Comparison of ENCODE assay signal across 37 cellular contexts in the genomic region with DNA sequence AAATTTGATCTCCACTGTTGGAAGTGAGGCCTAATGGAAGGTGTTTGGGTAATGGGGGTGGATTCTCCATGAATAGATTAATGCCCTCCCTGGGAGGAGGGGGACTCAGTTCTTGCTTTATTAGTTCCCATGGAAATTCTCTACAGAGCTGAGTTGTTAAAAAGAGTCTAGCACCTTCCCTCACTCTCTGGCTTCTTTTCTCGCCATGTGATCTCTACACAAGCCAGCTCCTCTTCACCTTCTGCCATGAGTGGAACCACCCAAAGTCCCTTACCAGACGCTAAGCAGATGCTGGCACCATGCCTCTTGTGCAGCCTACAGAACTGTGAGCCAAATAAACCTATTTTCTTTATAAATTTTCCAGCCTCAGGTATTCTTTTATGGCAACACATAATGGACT.
"Had no signal": no experiment of that assay in that cellular context is flagged by ENCODE, and none has a peak within 500 bp of the region (broad histone marks: within the 10 kb centered on the region; RNA-seq: fewer than 3 reads in every experiment).

No MANE protein-coding gene starts in this region.

- H3K36me3 Mint-ChIP-seq: activated CD4-positive, alpha-beta memory T cell treated with anti-CD3 and anti-CD28 coated beads for 36 hours; activated naive CD4-positive, alpha-beta T cell treated with anti-CD3 and anti-CD28 coated beads, Interleukin-2, amount 50 U/mL, for 72 hours; activated naive CD8-positive, alpha-beta T cell treated with anti-CD3 and anti-CD28 coated beads for 36 hours had no signal

- ATAC-seq: activated CD8-positive, alpha-beta T cell treated with anti-CD3 and anti-CD28 coated beads for 36 hours; activated naive CD4-positive, alpha-beta T cell treated with anti-CD3 and anti-CD28 coated beads, Interleukin-2, amount 50 U/mL, for 72 hours; activated T-cell treated with anti-CD3 and anti-CD28 coated beads, Interleukin-2, amount 50 U/mL, for 4 hours; activated T-cell treated with anti-CD3 and anti-CD28 coated beads, Interleukin-2, amount 50 U/mL, for 72 hours; activated T-helper 17 cell treated with anti-CD3 and anti-CD28 coated beads, Interleukin-2, amount 50 U/mL, for 72 hours; body of pancreas had no signal

- H3K9me3 ChIP-seq: adrenal gland, body of pancreas had no signal

- H3K36me3 ChIP-seq: adrenal gland, brain microvascular endothelial cell, cardiac muscle cell had no signal

- H3K4me1 ChIP-seq: adrenal gland, body of pancreas had no signal

- H3K4me3 Mint-ChIP-seq: activated B cell treated with CpG ODN at 0.5 μM for 24 hours; activated CD4-positive, alpha-beta memory T cell treated with anti-CD3 and anti-CD28 coated beads for 36 hours; activated CD4-positive, alpha-beta T cell treated with anti-CD3 and anti-CD28 coated beads, Interleukin-2, amount 10 ng/mL, durations not matched to agents 24 days and 14 days; activated CD8-positive, alpha-beta T cell treated with anti-CD3 and anti-CD28 coated beads for 36 hours; activated naive CD4-positive, alpha-beta T cell treated with anti-CD3 and anti-CD28 coated beads for 36 hours; activated naive CD8-positive, alpha-beta T cell treated with anti-CD3 and anti-CD28 coated beads for 36 hours; activated T-cell treated with anti-CD3 and anti-CD28 coated beads, Interleukin-2, amount 50 U/mL, for 4 hours; activated T-cell treated with anti-CD3 and anti-CD28 coated beads, Interleukin-2, amount 50 U/mL, for 72 hours; activated T-helper 1 cell treated with anti-CD3 and anti-CD28 coated beads, Interleukin-12 subunit alpha, Interleukin-12 subunit beta, Interleukin-2, Interleukin-4 antibody, amounts not matched to agents 30 ng/mL and 10 ng/mL and 1 ng/mL, durations not matched to agents 14 hours and 24 hours and 36 hours; activated T-helper 17 cell treated with anti-CD3 and anti-CD28 coated beads, Interleukin-2, amount 50 U/mL, for 72 hours; central memory CD8-positive, alpha-beta T cell; T-helper 1 cell treated with Interleukin-12 subunit alpha and Interleukin-12 subunit beta and Interleukin-4 antibody, amounts not matched to agents 30 μg/mL and 1 μg/mL, for 36 hours; T-helper 2 cell treated with Interferon-gamma antibody and Interleukin-4, amounts not matched to agents 5 μg/mL and 100 μg/mL, for 36 hours had no signal

- H3K27ac Mint-ChIP-seq: activated B cell treated with CpG ODN at 0.5 μM for 24 hours; activated CD4-positive, alpha-beta memory T cell treated with anti-CD3 and anti-CD28 coated beads for 36 hours; activated CD4-positive, alpha-beta T cell treated with anti-CD3 and anti-CD28 coated beads, Interleukin-2, amount 10 ng/mL, durations not matched to agents 24 days and 14 days; activated CD8-positive, alpha-beta T cell treated with anti-CD3 and anti-CD28 coated beads for 36 hours; activated naive CD4-positive, alpha-beta T cell treated with anti-CD3 and anti-CD28 coated beads for 36 hours; activated naive CD4-positive, alpha-beta T cell treated with anti-CD3 and anti-CD28 coated beads, Interleukin-2, amount 50 U/mL, for 72 hours; activated naive CD8-positive, alpha-beta T cell treated with anti-CD3 and anti-CD28 coated beads for 36 hours; activated T-cell treated with anti-CD3 and anti-CD28 coated beads, Interleukin-2, amount 50 U/mL, for 72 hours; activated T-helper 1 cell treated with anti-CD3 and anti-CD28 coated beads, Interleukin-12 subunit alpha, Interleukin-12 subunit beta, Interleukin-2, Interleukin-4 antibody, amounts not matched to agents 30 ng/mL and 10 ng/mL and 1 ng/mL, durations not matched to agents 14 hours and 24 hours and 36 hours; activated T-helper 17 cell treated with anti-CD3 and anti-CD28 coated beads, Interleukin-2, amount 50 U/mL, for 72 hours; T-helper 1 cell treated with Interleukin-12 subunit alpha and Interleukin-12 subunit beta and Interleukin-4 antibody, amounts not matched to agents 30 μg/mL and 1 μg/mL, for 36 hours; T-helper 2 cell treated with Interferon-gamma antibody and Interleukin-4, amounts not matched to agents 5 μg/mL and 100 μg/mL, for 36 hours had no signal

- H3K27me3 ChIP-seq: adrenal gland, body of pancreas, brain microvascular endothelial cell, cardiac muscle cell had no signal

- H3K4me3 ChIP-seq: adrenal gland, body of pancreas, cardiac muscle cell had no signal

- H3K27ac ChIP-seq: adrenal gland, body of pancreas, brain microvascular endothelial cell, cardiac muscle cell, VCaP had no signal

- H3K27me3 Mint-ChIP-seq: activated B cell treated with CpG ODN at 0.5 μM for 24 hours; activated CD4-positive, alpha-beta memory T cell treated with anti-CD3 and anti-CD28 coated beads for 36 hours; activated CD4-positive, alpha-beta T cell treated with anti-CD3 and anti-CD28 coated beads, Interleukin-2, amount 10 ng/mL, durations not matched to agents 24 days and 14 days; activated CD8-positive, alpha-beta T cell treated with anti-CD3 and anti-CD28 coated beads for 36 hours; activated naive CD8-positive, alpha-beta T cell treated with anti-CD3 and anti-CD28 coated beads for 36 hours; activated T-helper 17 cell treated with anti-CD3 and anti-CD28 coated beads, Interleukin-2, amount 50 U/mL, for 72 hours; central memory CD8-positive, alpha-beta T cell had no signal

- H3K4me1 Mint-ChIP-seq: activated B cell treated with CpG ODN at 0.5 μM for 24 hours; activated CD4-positive, alpha-beta T cell treated with anti-CD3 and anti-CD28 coated beads, Interleukin-2, amount 10 ng/mL, durations not matched to agents 24 days and 14 days; activated naive CD8-positive, alpha-beta T cell treated with anti-CD3 and anti-CD28 coated beads for 36 hours; activated T-helper 17 cell treated with anti-CD3 and anti-CD28 coated beads, Interleukin-2, amount 50 U/mL, for 72 hours; central memory CD8-positive, alpha-beta T cell had no signal

- DNase-seq: activated B cell treated with CpG ODN at 0.5 μM for 24 hours; activated CD4-positive, alpha-beta memory T cell treated with anti-CD3 and anti-CD28 coated beads for 36 hours; activated CD4-positive, alpha-beta T cell treated with anti-CD3 and anti-CD28 coated beads for 4 hours; activated CD4-positive, alpha-beta T cell treated with anti-CD3 and anti-CD28 coated beads, Interleukin-2, amount 10 ng/mL, durations not matched to agents 24 days and 14 days; activated CD4-positive, alpha-beta T cell treated with anti-CD3 and anti-CD28 coated beads, Interleukin-2, amount 50 U/mL, for 1 hour; activated CD4-positive, alpha-beta T cell treated with anti-CD3 and anti-CD28 coated beads, Interleukin-2, amount 50 U/mL, for 4 hours; activated CD4-positive, CD25-positive, alpha-beta regulatory T cell treated with anti-CD3 and anti-CD28 coated beads, Interleukin-2, amount 50 U/mL, for 72 hours; activated CD8-positive, alpha-beta memory T cell treated with anti-CD3 and anti-CD28 coated beads, Interleukin-2, amount 50 U/mL, for 4 hours; activated CD8-positive, alpha-beta T cell treated with anti-CD3 and anti-CD28 coated beads for 36 hours; activated effector memory CD4-positive, alpha-beta T cell treated with anti-CD3 and anti-CD28 coated beads, Interleukin-2, amount 50 U/mL, for 16 hours; activated gamma-delta T cell treated with Interleukin-2 at 50 U/mL for 16 hours; activated naive CD4-positive, alpha-beta T cell; activated naive CD4-positive, alpha-beta T cell treated with anti-CD3 and anti-CD28 coated beads for 36 hours; activated naive CD4-positive, alpha-beta T cell treated with anti-CD3 and anti-CD28 coated beads, Interleukin-2, amount 50 U/mL, for 16 hours; activated naive CD8-positive, alpha-beta T cell treated with anti-CD3 and anti-CD28 coated beads for 36 hours; activated T-cell treated with anti-CD3 and anti-CD28 coated beads for 4 hours; activated T-cell treated with anti-CD3 and anti-CD28 coated beads, Interleukin-2, amount 50 U/mL, for 1 hour; activated T-cell treated with anti-CD3 and anti-CD28 coated beads, Interleukin-2, amount 50 U/mL, for 4 hours; activated T-cell treated with anti-CD3 and anti-CD28 coated beads, Interleukin-2, amount 50 U/mL, for 72 hours; adrenal gland; amniotic stem cell; aorta; body of pancreas; brain microvascular endothelial cell; caudate nucleus; cerebellar nuclear complex; T-helper 1 cell; T-helper 2 cell; T-helper 9 cell had no signal
